Comparison of ENCODE assay signal across 7 cellular contexts in the genomic region with DNA sequence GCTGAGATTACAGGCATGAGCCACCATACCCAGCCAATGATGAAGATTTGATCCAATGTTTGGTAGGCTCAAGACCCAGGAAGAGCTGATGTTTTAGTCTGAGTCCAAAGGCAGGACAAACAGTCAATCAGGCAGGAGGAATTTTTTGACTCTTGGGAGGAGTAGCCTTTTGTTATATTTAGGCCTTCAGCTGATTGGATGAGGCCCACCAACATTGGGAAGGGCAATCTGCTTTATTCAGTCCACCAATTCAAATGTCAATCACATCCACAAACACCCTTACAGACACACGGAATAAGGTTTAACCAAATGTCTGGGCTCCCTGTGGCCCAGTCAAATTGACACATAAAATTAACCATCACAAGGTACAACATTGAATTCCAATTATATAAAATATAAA.
"Had no signal": no experiment of that assay in that cellular context is flagged by ENCODE, and none has a peak within 500 bp of the region (broad histone marks: within the 10 kb centered on the region; RNA-seq: fewer than 3 reads in every experiment).

No MANE protein-coding gene starts in this region.

- H3K27ac ChIP-seq: HL-60 had no signal

- H3K4me1 Mint-ChIP-seq: IgD-negative memory B cell had no signal

- FAIRE-seq: HepG2, HTR-8/SVneo had no signal

- ATAC-seq: HepG2 had no signal

- H3K36me3 Mint-ChIP-seq: IgD-negative memory B cell had no signal

- DNase-seq: IMR-90, KBM-7, KG1 had no signal

- H3K4me3 Mint-ChIP-seq: IgD-negative memory B cell had no signal
